Comparison of ENCODE assay signal across 10 cellular contexts in the genomic region with DNA sequence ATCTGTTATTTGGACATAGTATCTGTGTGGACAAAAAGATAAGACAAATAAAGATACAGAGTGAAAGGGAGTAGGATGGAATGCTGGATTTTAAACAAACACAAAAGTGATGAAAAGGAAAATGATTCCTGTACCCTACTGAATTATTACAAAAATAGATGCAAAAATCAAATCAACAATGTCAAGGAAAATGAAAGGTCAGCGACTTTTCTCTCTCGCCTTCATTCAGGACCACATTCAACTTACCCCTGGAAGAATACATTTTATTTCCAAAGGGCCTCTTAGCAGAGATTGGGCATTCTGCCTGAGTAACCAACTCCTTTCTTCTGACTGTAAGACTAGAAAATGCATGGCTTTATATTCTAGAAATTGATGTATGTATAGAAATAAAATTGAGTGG. TPM values are rescaled to one million over a fixed set of nuclear protein-coding genes. Genes with fewer than 3 reads are reported as not detected.
"Had no signal": no experiment of that assay in that cellular context is flagged by ENCODE, and none has a peak within 500 bp of the region (broad histone marks: within the 10 kb centered on the region; RNA-seq: fewer than 3 reads in every experiment).

No MANE protein-coding gene starts in this region.

- H2AFZ ChIP-seq: GM23248 had no signal

- FAIRE-seq: H54, HTR-8/SVneo had no signal

- H3K9ac ChIP-seq: GM23248, KMS-11 had no signal

- DNase-seq: GM23248, GOT3, H9, HCEC 1CT, Karpas-422, KBM-7 had no signal

- H3K4me3 ChIP-seq: GM23248 had no signal

- H3K4me2 ChIP-seq: KMS-11 had no signal

- H3K27ac ChIP-seq: GM23248, KMS-11 had no signal

RNA-seq across cellular contexts. Expression of a gene that starts 28.8 kb away (rescaled TPM):
- total RNA-seq: GM23248, HT-29 had no signal
- polyA plus RNA-seq: GM23248 had no signal
